Comparison of ENCODE assay signal across 1 cellular context in genomic region chr19:47443331-47443730, GRCh38.
TF ChIP-seq lines count a peak whose summit lies in the region.

No MANE protein-coding gene starts in this region.

TF ChIP-seq in H1, 55 proteins besides CTCF, POLR2A, EP300 and RAD21:
- no peak for TF ChIP-seq CBX8 (IDR thresholded peaks at IDR 0.05; ENCODE audit: borderline replicate concordance, low read depth, low read length)
- TF ChIP-seq SAP30 (IDR thresholded peaks at IDR 0.05; ENCODE audit: insufficient read depth, insufficient replicate concordance, low read length): no peak
- TF ChIP-seq SRF (IDR thresholded peaks at IDR 0.05; ENCODE audit: low read depth, low read length): no peak
- TF ChIP-seq BRCA1 (IDR thresholded peaks at IDR 0.05; ENCODE audit: low read depth, low read length): no peak
- no peak for TF ChIP-seq POU5F1 (IDR thresholded peaks at IDR 0.05; ENCODE audit: low read depth, low read length)
- TF ChIP-seq CBX5 (IDR thresholded peaks at IDR 0.05; ENCODE audit: low read depth, low read length): no peak
- TF ChIP-seq TCF12 (IDR thresholded peaks at IDR 0.05; ENCODE audit: low read depth, low read length): no peak
- no peak for TF ChIP-seq TAF1 (IDR thresholded peaks at IDR 0.05; ENCODE audit: low read depth, low read length)
- TF ChIP-seq, protein P1, sequence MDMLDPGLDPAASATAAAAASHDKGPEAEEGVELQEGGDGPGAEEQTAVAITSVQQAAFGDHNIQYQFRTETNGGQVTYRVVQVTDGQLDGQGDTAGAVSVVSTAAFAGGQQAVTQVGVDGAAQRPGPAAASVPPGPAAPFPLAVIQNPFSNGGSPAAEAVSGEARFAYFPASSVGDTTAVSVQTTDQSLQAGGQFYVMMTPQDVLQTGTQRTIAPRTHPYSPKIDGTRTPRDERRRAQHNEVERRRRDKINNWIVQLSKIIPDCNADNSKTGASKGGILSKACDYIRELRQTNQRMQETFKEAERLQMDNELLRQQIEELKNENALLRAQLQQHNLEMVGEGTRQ (IDR thresholded peaks at IDR 0.05; ENCODE audit: low read length): no peak
- TF ChIP-seq TBP (IDR thresholded peaks at IDR 0.05; ENCODE audit: low read depth, low read length): no peak
- TF ChIP-seq SP2 (IDR thresholded peaks at IDR 0.05; ENCODE audit: low read length): no peak
- TF ChIP-seq CREB1 (IDR thresholded peaks at IDR 0.05): no peak
- TF ChIP-seq SP1 (IDR thresholded peaks at IDR 0.05; ENCODE audit: low read depth, low read length): no peak
- TF ChIP-seq CEBPB (IDR thresholded peaks at IDR 0.05; ENCODE audit: low read depth, low read length): no peak
- no peak for TF ChIP-seq NANOG (IDR thresholded peaks at IDR 0.05; ENCODE audit: insufficient read depth, low read depth, low read length, poor library complexity, severe bottlenecking)
- no peak for TF ChIP-seq RNF2 (IDR thresholded peaks at IDR 0.05; ENCODE audit: borderline replicate concordance, low read depth, low read length, missing control alignments, poor library complexity, severe bottlenecking)
- no peak for TF ChIP-seq MAFK (IDR thresholded peaks at IDR 0.05; ENCODE audit: low read depth, low read length)
- TF ChIP-seq KDM5A (IDR thresholded peaks at IDR 0.05; ENCODE audit: low read length): no peak
- no peak for TF ChIP-seq SIN3A (conservative IDR thresholded peaks at IDR 0.05 in 1 of 2, IDR thresholded peaks at IDR 0.05 in 1 of 2; ENCODE audit: low read depth in 1 of 2, low read length in 2 of 2)
